In genomic region chr3:89107461-89108035, GRCh38 we compare ENCODE assay signal across 8 cellular contexts. TPM values are rescaled to one million over a fixed set of nuclear protein-coding genes. Genes with fewer than 3 reads are reported as not detected.
DNase-seq lines count a peak whose midpoint lies in the region; ATAC-seq, FAIRE-seq and TF ChIP-seq lines count a peak whose summit lies in the region.

Gene EPHA3 (plus strand): TSS chr3:89107621. CDS start chr3:89107749, 128 bp downstream.

- H3K9me3 Mint-ChIP-seq in CD4-positive, alpha-beta memory T cell: peaks cover 0 to 3% (median 0%) of the 10 kb centered on the region in 8 donors
- no peaks in the 10 kb centered on the region for H3K9me3 Mint-ChIP-seq in astrocyte (ENCODE audit: unreplicated experiment)

- no peak for TF ChIP-seq CTCF in astrocyte (IDR thresholded peaks at IDR 0.05; ENCODE audit: insufficient read depth, low read depth, low read length)

- H3K4me1 ChIP-seq in CD4-positive, alpha-beta memory T cell (ENCODE audit: insufficient read depth, low read length): peaks cover 9% of the 10 kb centered on the region
- no peaks in the 10 kb centered on the region for H3K4me1 ChIP-seq in astrocyte (ENCODE audit: insufficient read depth, low read length)
- H3K4me1 ChIP-seq in right cardiac atrium (ENCODE audit: control insufficient read depth, insufficient read depth, low read length): no peaks in the 10 kb centered on the region

- POLR2A ChIA-PET in CD4-positive, alpha-beta memory T cell (lab: Charles Lee; ENCODE audit: partially characterized antibody): no interaction called here

- H3K9ac ChIP-seq in astrocyte (ENCODE audit: low read length): peak within 1 kb of the TSS; percentile 56

- DNase-seq in CD4-positive, alpha-beta memory T cell: peak; percentile 33 to 42 (median 38)
- DNase-seq in SHP77 treated with DMSO at 0.1 percent for 48 hours (lab: John Stamatoyannopoulos, UW) (peak; percentile 83), astrocyte (ENCODE audit: low read depth) (peak; percentile 74), right cardiac atrium (peak; percentile 82 to 91 (median 90)), posterior vena cava (ENCODE audit: low spot score) (peak; percentile 93), RKO (ENCODE audit: low spot score) (no peak)

- no peaks in the 10 kb centered on the region for H3K27me3 ChIP-seq in CD4-positive, alpha-beta memory T cell (ENCODE audit: insufficient read depth, low read length)
- no peaks in the 10 kb centered on the region for H3K27me3 ChIP-seq in astrocyte (ENCODE audit: insufficient read depth, low read length)
- no peaks in the 10 kb centered on the region for H3K27me3 ChIP-seq in right cardiac atrium (ENCODE audit: control insufficient read depth, insufficient read depth)

- H3K27ac Mint-ChIP-seq in CD4-positive, alpha-beta memory T cell: peak within 1 kb of the TSS in 2 of 7 donors; percentile 32 to 54
- H3K27ac Mint-ChIP-seq in astrocyte (ENCODE audit: unreplicated experiment): no peak within 1 kb of the TSS

- under 1% methylated on average over 29 of the region's 29 CpGs for WGBS in right cardiac atrium

- CTCF ChIA-PET in CD4-positive, alpha-beta memory T cell (lab: Charles Lee; ENCODE audit: partially characterized antibody): no interaction called here

- ATAC-seq in GM19455 (IDR thresholded peaks at IDR 0.05; ENCODE audit: unreplicated experiment) (peak; percentile 96), HG03460 (IDR thresholded peaks at IDR 0.05; ENCODE audit: unreplicated experiment) (peak; percentile 98), right cardiac atrium (peak; percentile 96)

- H3K4me2 ChIP-seq in astrocyte (ENCODE audit: low read length): peak within 1 kb of the TSS; percentile 93

- no peaks in the 10 kb centered on the region for H3K79me2 ChIP-seq in astrocyte (ENCODE audit: insufficient read depth, low read length)

- H3K4me3 ChIP-seq in CD4-positive, alpha-beta memory T cell (ENCODE audit: low read length in 2 of 2): peak within 1 kb of the TSS in 1 of 2 donors; percentile 11
- H3K4me3 ChIP-seq in astrocyte (ENCODE audit: insufficient read depth, low read depth, low read length) (peak within 1 kb of the TSS; percentile 70), right cardiac atrium (ENCODE audit: low read length) (peak within 1 kb of the TSS; percentile 64)

- no peaks in the 10 kb centered on the region for H3K9me3 ChIP-seq in CD4-positive, alpha-beta memory T cell (ENCODE audit: control insufficient read depth in 1 of 2, low read length in 2 of 2)
- no peaks in the 10 kb centered on the region for H3K9me3 ChIP-seq in astrocyte (ENCODE audit: insufficient read depth, low read depth, low read length)
- no peaks in the 10 kb centered on the region for H3K9me3 ChIP-seq in right cardiac atrium (ENCODE audit: control insufficient read depth, low read length)

- peaks cover 12 to 17% (median 14%) of the 10 kb centered on the region in 4 donors for H3K4me1 Mint-ChIP-seq in CD4-positive, alpha-beta memory T cell
- no peaks in the 10 kb centered on the region for H3K4me1 Mint-ChIP-seq in astrocyte (ENCODE audit: low read depth, unreplicated experiment)

- H3K36me3 Mint-ChIP-seq in CD4-positive, alpha-beta memory T cell: no peaks in the 10 kb centered on the region
- no peaks in the 10 kb centered on the region for H3K36me3 Mint-ChIP-seq in astrocyte (ENCODE audit: low read depth, unreplicated experiment)

- peaks cover 2 to 5% of the 10 kb centered on the region in 2 donors for H3K27me3 Mint-ChIP-seq in CD4-positive, alpha-beta memory T cell
- H3K27me3 Mint-ChIP-seq in astrocyte (ENCODE audit: low read depth, unreplicated experiment): peaks cover 6% of the 10 kb centered on the region

- peak within 1 kb of the TSS; percentile 95 for H2AFZ ChIP-seq in astrocyte (ENCODE audit: low read depth, low read length)

- no peaks in the 10 kb centered on the region for H4K20me1 ChIP-seq in astrocyte (ENCODE audit: insufficient read depth, low read length)

- H3K36me3 ChIP-seq in CD4-positive, alpha-beta memory T cell (ENCODE audit: insufficient read depth, low read length): no peaks in the 10 kb centered on the region
- no peaks in the 10 kb centered on the region for H3K36me3 ChIP-seq in astrocyte (ENCODE audit: insufficient read depth, low read length)

- peak within 1 kb of the TSS; percentile 75 to 84 (median 80) for H3K4me3 Mint-ChIP-seq in CD4-positive, alpha-beta memory T cell
- H3K4me3 Mint-ChIP-seq in astrocyte (ENCODE audit: unreplicated experiment): peak within 1 kb of the TSS; percentile 89

- FAIRE-seq in astrocyte (lab: Jason Lieb, UNC): no peak

- H3K27ac ChIP-seq in CD4-positive, alpha-beta memory T cell (ENCODE audit: low read depth, low read length): no peak within 1 kb of the TSS
- no peak within 1 kb of the TSS for H3K27ac ChIP-seq in astrocyte (ENCODE audit: low read depth, low read length)
- H3K27ac ChIP-seq in right cardiac atrium (ENCODE audit: low read length): no peak within 1 kb of the TSS

- intact Hi-C loops in CD4-positive, alpha-beta memory T cell (cut with micrococcal nuclease): loop anchor here (1.0 kb wide), 1 partner anchor 8 kb away; no protein-coding TSS in a partner anchor
- intact Hi-C loops in right cardiac atrium (cut with DNase I) (no loop called here), posterior vena cava (cut with DNase I) (no loop called here)

RNA-seq across cellular contexts. Expression of gene EPHA3, which starts in this region (rescaled TPM):
- not detected for total RNA-seq in CD4-positive, alpha-beta memory T cell
- polyA plus RNA-seq in CD4-positive, alpha-beta memory T cell: not detected
- total RNA-seq in astrocyte (5.0 and 6.9 TPM in 2 replicates), right cardiac atrium (10 to 100 TPM in 1 of 4 donors, 1 to 10 TPM in 3; 6.5 to 12.9 (median 7.3) TPM), posterior vena cava (10 to 100 TPM; 15.5 to 28.6 TPM)
- 2.7 TPM for polyA plus RNA-seq in right cardiac atrium

Comparison
In these comparisons a context has a peak if more than half of its experiments do, and no peak if none do; other contexts are left out.
1. Peak in DNase-seq in CD4-positive, alpha-beta memory T cell; RNA of the gene not detected or under 1 TPM.